Comparison of ENCODE assay signal across 1 cellular context in the genomic region with DNA sequence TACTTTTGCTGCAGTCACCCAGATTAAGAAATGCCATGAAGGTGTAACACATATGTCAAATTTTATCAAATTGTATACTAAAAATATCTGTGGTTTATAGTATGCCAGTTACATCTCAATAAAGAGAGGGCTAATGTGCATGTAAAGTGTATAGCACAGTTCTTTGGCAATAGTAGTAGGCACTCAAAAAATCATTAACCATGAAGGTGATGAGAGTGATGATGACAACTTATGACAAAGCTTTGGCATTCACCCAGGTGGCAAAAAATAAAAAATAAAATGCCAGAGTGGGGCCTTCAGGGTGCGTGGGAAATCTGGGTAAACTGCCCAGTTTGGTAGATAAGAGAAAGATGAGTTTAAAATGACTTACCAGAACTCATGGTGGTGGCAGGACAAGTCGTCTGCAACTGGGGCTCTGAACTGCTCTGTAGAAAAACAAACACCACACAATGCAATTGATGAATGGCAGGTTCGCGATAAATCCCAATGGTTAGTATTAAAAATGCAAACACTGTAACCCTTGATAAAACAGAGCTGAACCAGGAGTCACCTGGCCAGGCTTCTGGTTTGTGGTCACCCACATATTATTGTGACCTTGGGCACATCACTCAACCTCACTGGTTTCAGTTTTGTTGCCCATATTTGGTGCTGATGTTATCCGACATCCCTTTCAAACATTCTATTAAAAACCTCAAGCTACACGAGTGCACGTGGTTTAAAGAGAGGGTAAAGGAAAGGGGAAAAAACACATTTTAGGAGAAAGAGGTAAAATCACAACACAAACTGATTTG.
TF ChIP-seq lines count a peak whose summit lies in the region.

No MANE protein-coding gene starts in this region.

TF ChIP-seq in HEK293, 187 proteins besides CTCF, POLR2A, EP300 and RAD21 (continued from another document):
- TF ChIP-seq, protein P1, sequence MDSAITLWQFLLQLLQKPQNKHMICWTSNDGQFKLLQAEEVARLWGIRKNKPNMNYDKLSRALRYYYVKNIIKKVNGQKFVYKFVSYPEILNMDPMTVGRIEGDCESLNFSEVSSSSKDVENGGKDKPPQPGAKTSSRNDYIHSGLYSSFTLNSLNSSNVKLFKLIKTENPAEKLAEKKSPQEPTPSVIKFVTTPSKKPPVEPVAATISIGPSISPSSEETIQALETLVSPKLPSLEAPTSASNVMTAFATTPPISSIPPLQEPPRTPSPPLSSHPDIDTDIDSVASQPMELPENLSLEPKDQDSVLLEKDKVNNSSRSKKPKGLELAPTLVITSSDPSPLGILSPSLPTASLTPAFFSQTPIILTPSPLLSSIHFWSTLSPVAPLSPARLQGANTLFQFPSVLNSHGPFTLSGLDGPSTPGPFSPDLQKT (IDR thresholded peaks at IDR 0.05; ENCODE audit: borderline replicate concordance, low read depth, low read length), result no peak
- TF ChIP-seq ZNF16 (tag by site-specific recombination; IDR thresholded peaks at IDR 0.05; ENCODE audit: low read depth), result no peak
- TF ChIP-seq, protein P2, sequence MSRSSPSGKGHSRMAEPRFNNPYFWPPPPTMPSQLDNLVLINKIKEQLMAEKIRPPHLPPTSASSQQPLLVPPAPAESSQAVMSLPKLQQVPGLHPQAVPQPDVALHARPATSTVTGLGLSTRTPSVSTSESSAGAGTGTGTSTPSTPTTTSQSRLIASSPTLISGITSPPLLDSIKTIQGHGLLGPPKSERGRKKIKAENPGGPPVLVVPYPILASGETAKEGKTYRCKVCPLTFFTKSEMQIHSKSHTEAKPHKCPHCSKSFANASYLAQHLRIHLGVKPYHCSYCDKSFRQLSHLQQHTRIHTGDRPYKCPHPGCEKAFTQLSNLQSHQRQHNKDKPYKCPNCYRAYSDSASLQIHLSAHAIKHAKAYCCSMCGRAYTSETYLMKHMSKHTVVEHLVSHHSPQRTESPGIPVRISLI (tag by site-specific recombination; IDR thresholded peaks at IDR 0.05), result no peak
- peak; percentile 81 for TF ChIP-seq OSR2 (tag by site-specific recombination; IDR thresholded peaks at IDR 0.05)
- TF ChIP-seq ZBTB17 (tag by site-specific recombination; IDR thresholded peaks at IDR 0.05), result peak; percentile 20; the same call in 1 of the 2 replicates
- TF ChIP-seq ZNF404 (tag by site-specific recombination; IDR thresholded peaks at IDR 0.05), result no peak
- no peak for TF ChIP-seq ZNF10 (tag by site-specific recombination; IDR thresholded peaks at IDR 0.05)
- TF ChIP-seq, protein P3, sequence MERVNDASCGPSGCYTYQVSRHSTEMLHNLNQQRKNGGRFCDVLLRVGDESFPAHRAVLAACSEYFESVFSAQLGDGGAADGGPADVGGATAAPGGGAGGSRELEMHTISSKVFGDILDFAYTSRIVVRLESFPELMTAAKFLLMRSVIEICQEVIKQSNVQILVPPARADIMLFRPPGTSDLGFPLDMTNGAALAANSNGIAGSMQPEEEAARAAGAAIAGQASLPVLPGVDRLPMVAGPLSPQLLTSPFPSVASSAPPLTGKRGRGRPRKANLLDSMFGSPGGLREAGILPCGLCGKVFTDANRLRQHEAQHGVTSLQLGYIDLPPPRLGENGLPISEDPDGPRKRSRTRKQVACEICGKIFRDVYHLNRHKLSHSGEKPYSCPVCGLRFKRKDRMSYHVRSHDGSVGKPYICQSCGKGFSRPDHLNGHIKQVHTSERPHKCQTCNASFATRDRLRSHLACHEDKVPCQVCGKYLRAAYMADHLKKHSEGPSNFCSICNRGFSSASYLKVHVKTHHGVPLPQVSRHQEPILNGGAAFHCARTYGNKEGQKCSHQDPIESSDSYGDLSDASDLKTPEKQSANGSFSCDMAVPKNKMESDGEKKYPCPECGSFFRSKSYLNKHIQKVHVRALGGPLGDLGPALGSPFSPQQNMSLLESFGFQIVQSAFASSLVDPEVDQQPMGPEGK (tag by site-specific recombination; IDR thresholded peaks at IDR 0.05), result no peak
- no peak for TF ChIP-seq ZNF76 (tag by site-specific recombination; IDR thresholded peaks at IDR 0.05; ENCODE audit: borderline replicate concordance, low read depth)
- no peak for TF ChIP-seq ZNF548 (tag by site-specific recombination; IDR thresholded peaks at IDR 0.05)
- TF ChIP-seq, protein P4, sequence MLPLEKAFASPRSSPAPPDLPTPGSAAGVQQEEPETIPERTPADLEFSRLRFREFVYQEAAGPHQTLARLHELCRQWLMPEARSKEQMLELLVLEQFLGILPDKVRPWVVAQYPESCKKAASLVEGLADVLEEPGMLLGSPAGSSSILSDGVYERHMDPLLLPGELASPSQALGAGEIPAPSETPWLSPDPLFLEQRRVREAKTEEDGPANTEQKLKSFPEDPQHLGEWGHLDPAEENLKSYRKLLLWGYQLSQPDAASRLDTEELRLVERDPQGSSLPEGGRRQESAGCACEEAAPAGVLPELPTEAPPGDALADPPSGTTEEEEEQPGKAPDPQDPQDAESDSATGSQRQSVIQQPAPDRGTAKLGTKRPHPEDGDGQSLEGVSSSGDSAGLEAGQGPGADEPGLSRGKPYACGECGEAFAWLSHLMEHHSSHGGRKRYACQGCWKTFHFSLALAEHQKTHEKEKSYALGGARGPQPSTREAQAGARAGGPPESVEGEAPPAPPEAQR (tag by site-specific recombination; IDR thresholded peaks at IDR 0.05), result no peak
- no peak for TF ChIP-seq TCF7L2 (IDR thresholded peaks at IDR 0.05; ENCODE audit: borderline replicate concordance, low read depth, low read length)
- no peak for TF ChIP-seq ZNF169 (tag by site-specific recombination; IDR thresholded peaks at IDR 0.05)
- TF ChIP-seq, protein P5, sequence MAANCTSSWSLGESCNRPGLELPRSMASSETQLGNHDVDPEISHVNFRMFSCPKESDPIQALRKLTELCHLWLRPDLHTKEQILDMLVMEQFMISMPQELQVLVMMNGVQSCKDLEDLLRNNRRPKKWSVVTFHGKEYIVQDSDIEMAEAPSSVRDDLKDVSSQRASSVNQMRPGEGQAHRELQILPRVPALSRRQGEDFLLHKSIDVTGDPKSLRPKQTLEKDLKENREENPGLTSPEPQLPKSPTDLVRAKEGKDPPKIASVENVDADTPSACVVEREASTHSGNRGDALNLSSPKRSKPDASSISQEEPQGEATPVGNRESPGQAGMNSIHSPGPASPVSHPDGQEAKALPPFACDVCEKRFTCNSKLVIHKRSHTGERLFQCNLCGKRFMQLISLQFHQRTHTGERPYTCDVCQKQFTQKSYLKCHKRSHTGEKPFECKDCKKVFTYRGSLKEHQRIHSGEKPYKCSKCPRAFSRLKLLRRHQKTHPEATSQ (tag by site-specific recombination; IDR thresholded peaks at IDR 0.05), result no peak
- no peak for TF ChIP-seq OVOL3 (tag by site-specific recombination; IDR thresholded peaks at IDR 0.05)
- TF ChIP-seq ZNF549 (tag by site-specific recombination; IDR thresholded peaks at IDR 0.05), result no peak
- TF ChIP-seq ZNF658 (tag by site-specific recombination; IDR thresholded peaks at IDR 0.05), result no peak
- TF ChIP-seq KLF10 (tag by site-specific recombination; IDR thresholded peaks at IDR 0.05), result no peak
- no peak for TF ChIP-seq GFI1B (tag by site-specific recombination; IDR thresholded peaks at IDR 0.05)
- no peak for TF ChIP-seq ZNF558 (tag by site-specific recombination; IDR thresholded peaks at IDR 0.05)
- no peak for TF ChIP-seq ZNF140 (tag by site-specific recombination; IDR thresholded peaks at IDR 0.05)
- no peak for TF ChIP-seq ZNF596 (tag by site-specific recombination; IDR thresholded peaks at IDR 0.05)
- no peak for TF ChIP-seq ZNF571 (tag by site-specific recombination; IDR thresholded peaks at IDR 0.05)
- no peak for TF ChIP-seq ZNF626 (tag by site-specific recombination; IDR thresholded peaks at IDR 0.05)
- TF ChIP-seq, protein P6, sequence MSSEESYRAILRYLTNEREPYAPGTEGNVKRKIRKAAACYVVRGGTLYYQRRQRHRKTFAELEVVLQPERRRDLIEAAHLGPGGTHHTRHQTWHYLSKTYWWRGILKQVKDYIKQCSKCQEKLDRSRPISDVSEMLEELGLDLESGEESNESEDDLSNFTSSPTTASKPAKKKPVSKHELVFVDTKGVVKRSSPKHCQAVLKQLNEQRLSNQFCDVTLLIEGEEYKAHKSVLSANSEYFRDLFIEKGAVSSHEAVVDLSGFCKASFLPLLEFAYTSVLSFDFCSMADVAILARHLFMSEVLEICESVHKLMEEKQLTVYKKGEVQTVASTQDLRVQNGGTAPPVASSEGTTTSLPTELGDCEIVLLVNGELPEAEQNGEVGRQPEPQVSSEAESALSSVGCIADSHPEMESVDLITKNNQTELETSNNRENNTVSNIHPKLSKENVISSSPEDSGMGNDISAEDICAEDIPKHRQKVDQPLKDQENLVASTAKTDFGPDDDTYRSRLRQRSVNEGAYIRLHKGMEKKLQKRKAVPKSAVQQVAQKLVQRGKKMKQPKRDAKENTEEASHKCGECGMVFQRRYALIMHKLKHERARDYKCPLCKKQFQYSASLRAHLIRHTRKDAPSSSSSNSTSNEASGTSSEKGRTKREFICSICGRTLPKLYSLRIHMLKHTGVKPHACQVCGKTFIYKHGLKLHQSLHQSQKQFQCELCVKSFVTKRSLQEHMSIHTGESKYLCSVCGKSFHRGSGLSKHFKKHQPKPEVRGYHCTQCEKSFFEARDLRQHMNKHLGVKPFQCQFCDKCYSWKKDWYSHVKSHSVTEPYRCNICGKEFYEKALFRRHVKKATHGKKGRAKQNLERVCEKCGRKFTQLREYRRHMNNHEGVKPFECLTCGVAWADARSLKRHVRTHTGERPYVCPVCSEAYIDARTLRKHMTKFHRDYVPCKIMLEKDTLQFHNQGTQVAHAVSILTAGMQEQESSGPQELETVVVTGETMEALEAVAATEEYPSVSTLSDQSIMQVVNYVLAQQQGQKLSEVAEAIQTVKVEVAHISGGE (tag by site-specific recombination; conservative IDR thresholded peaks at IDR 0.05; ENCODE audit: low read depth), result no peak
- TF ChIP-seq, protein P7, sequence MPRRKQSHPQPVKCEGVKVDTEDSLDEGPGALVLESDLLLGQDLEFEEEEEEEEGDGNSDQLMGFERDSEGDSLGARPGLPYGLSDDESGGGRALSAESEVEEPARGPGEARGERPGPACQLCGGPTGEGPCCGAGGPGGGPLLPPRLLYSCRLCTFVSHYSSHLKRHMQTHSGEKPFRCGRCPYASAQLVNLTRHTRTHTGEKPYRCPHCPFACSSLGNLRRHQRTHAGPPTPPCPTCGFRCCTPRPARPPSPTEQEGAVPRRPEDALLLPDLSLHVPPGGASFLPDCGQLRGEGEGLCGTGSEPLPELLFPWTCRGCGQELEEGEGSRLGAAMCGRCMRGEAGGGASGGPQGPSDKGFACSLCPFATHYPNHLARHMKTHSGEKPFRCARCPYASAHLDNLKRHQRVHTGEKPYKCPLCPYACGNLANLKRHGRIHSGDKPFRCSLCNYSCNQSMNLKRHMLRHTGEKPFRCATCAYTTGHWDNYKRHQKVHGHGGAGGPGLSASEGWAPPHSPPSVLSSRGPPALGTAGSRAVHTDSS (tag by site-specific recombination; IDR thresholded peaks at IDR 0.05), result 0 out of 2 replicates have a peak, but pooled peaks have one; percentile 34
- no peak for TF ChIP-seq ZNF837 (tag by site-specific recombination; IDR thresholded peaks at IDR 0.05)
- peak; percentile 49; the same call in 1 of the 2 replicates for TF ChIP-seq FEZF1 (tag by site-specific recombination; IDR thresholded peaks at IDR 0.05)
- TF ChIP-seq SP7 (tag by site-specific recombination; IDR thresholded peaks at IDR 0.05), result peak; percentile 52; the same call in 1 of the 2 replicates
